In genomic region chr4:5409980-5410618, GRCh38 we compare ENCODE assay signal across 1 cellular context.
TF ChIP-seq lines count a peak whose summit lies in the region.

No MANE protein-coding gene starts in this region.

TF ChIP-seq in HCT116, 20 proteins besides CTCF, POLR2A, EP300 and RAD21 (continued from another document):
- TF ChIP-seq MAX (IDR thresholded peaks at IDR 0.05) (no peak), JUND (IDR thresholded peaks at IDR 0.05) (no peak), ZFX (IDR thresholded peaks at IDR 0.05) (no peak), ATF3 (IDR thresholded peaks at IDR 0.05) (no peak), EZH2phosphoT487 (IDR thresholded peaks at IDR 0.05; ENCODE audit: borderline replicate concordance) (no peak)
TF ChIP-seq in HCT116: peak in this region for 0.
